Comparison of ENCODE assay signal across 9 cellular contexts in genomic region chr18:24987271-24987932, GRCh38.
DNase-seq lines count a peak whose midpoint lies in the region; TF ChIP-seq lines count a peak whose summit lies in the region.
"Had no signal": no experiment of that assay in that cellular context is flagged by ENCODE, and none has a peak within 500 bp of the region (broad histone marks: within the 10 kb centered on the region; RNA-seq: fewer than 3 reads in every experiment).

No MANE protein-coding gene starts in this region.

- H3K27me3 ChIP-seq in right atrium auricular region = no peaks in the 10 kb centered on the region
- no peaks in the 10 kb centered on the region for H3K27me3 ChIP-seq in testis

- H3K9me3 ChIP-seq in right atrium auricular region = no peaks in the 10 kb centered on the region
- H3K9me3 ChIP-seq in testis = no peaks in the 10 kb centered on the region

- H3K4me1 ChIP-seq in right atrium auricular region (peaks cover 0 to 52% of the 10 kb centered on the region in 2 donors), testis (no peaks in the 10 kb centered on the region)

- TF ChIP-seq POLR2A in testis (IDR thresholded peaks at IDR 0.05) = no peak

- TF ChIP-seq CTCF in right atrium auricular region (IDR thresholded peaks at IDR 0.05) = no peak
- TF ChIP-seq CTCF in testis (IDR thresholded peaks at IDR 0.05) = no peak

- intact Hi-C loops in testis (cut with DNase I; ENCODE audit: low total_unique reads) = loop anchor here (5.0 kb wide), 1 partner anchor 365 kb away; the partner anchor contains the start of gene ZNF521

- H3K4me3 ChIP-seq in right atrium auricular region (peak overlapping the region; percentile 18 to 40), testis (no peak overlapping the region)

- H3K27ac ChIP-seq in right atrium auricular region (peak overlapping the region; percentile 80 to 90), testis (no peak overlapping the region)

- WGBS in testis, 2 donors = 65 to 73% methylated on average over 8 of the region's 8 CpGs

- H3K36me3 ChIP-seq in right atrium auricular region (no peaks in the 10 kb centered on the region), testis (ENCODE audit: low read depth, missing control alignments) (no peaks in the 10 kb centered on the region)

- DNase-seq in DMS 273 treated with DMSO at 0.1 percent for 48 hours (lab: John Stamatoyannopoulos, UW) (peak; percentile 77), astrocyte of the hippocampus (ENCODE audit: low read depth, low spot score) (peak; percentile 45), right atrium auricular region (ENCODE audit: low spot score) (peak; percentile 74), retina (peak; percentile 20), putamen (ENCODE audit: low spot score) (no peak), testis (no peak)
- DNase-seq in stimulated activated CD4-positive, alpha-beta T cell treated with anti-CD3 and anti-CD28 coated beads, Interleukin-4, amount 100 ng/mL, for 4 hours = no peak
- DNase-seq in activated CD4-positive, alpha-beta T cell treated with anti-CD3 and anti-CD28 coated beads, Interleukin-2, amount 50 U/mL, for 1 hour = no peak
- DNase-seq: aorta had no signal

Comparison
In these comparisons a context has a peak if more than half of its experiments do, and no peak if none do; other contexts are left out.
1. DNase-seq: peak in DMS 273 treated with DMSO at 0.1 percent for 48 hours (single experiment), astrocyte of the hippocampus (single experiment), right atrium auricular region (single experiment) and retina (single experiment); none in stimulated activated CD4-positive, alpha-beta T cell treated with anti-CD3 and anti-CD28 coated beads, Interleukin-4, amount 100 ng/mL, for 4 hours (0 of 2), putamen (single experiment), activated CD4-positive, alpha-beta T cell treated with anti-CD3 and anti-CD28 coated beads, Interleukin-2, amount 50 U/mL, for 1 hour (single experiment) and testis (single experiment).
2. H3K27ac ChIP-seq: peak in right atrium auricular region (2 of 2); none in testis (0 of 2).
3. H3K4me3 ChIP-seq: peak in right atrium auricular region (2 of 2); none in testis (0 of 2).